15 cellular contexts compared by ENCODE assay signal in genomic region chr10:98408799-98409198, GRCh38.
"Had no signal": no experiment of that assay in that cellular context is flagged by ENCODE, and none has a peak within 500 bp of the region (broad histone marks: within the 10 kb centered on the region; RNA-seq: fewer than 3 reads in every experiment).

No MANE protein-coding gene starts in this region.

- H3K4me1 ChIP-seq: ascending aorta, breast epithelium, pancreas had no signal

- H3K4me1 Mint-ChIP-seq: activated naive CD4-positive, alpha-beta T cell treated with anti-CD3 and anti-CD28 coated beads, Interleukin-2, amount 10 ng/mL, durations not matched to agents 7 days and 5 days; endodermal cell had no signal

- H3K4me3 Mint-ChIP-seq: activated CD8-positive, alpha-beta memory T cell treated with anti-CD3 and anti-CD28 coated beads, Interleukin-2, amount 10 ng/mL, durations not matched to agents 7 days and 5 days; activated naive CD4-positive, alpha-beta T cell treated with anti-CD3 and anti-CD28 coated beads, Interleukin-2, amount 10 ng/mL, durations not matched to agents 7 days and 5 days; endodermal cell; naive thymus-derived CD8-positive, alpha-beta T cell had no signal

- H3K36me3 ChIP-seq: breast epithelium, pancreas had no signal

- H3K4me3 ChIP-seq: ascending aorta, breast epithelium, heart left ventricle, pancreas had no signal

- H3K27me3 ChIP-seq: ascending aorta, breast epithelium, heart left ventricle, pancreas had no signal

- H3K9me3 ChIP-seq: ascending aorta, breast epithelium, heart left ventricle, pancreas had no signal

- H3K27ac ChIP-seq: ascending aorta, heart left ventricle, pancreas had no signal

- H3K27ac Mint-ChIP-seq: activated CD8-positive, alpha-beta memory T cell treated with anti-CD3 and anti-CD28 coated beads, Interleukin-2, amount 10 ng/mL, durations not matched to agents 7 days and 5 days; activated naive CD4-positive, alpha-beta T cell treated with anti-CD3 and anti-CD28 coated beads, Interleukin-2, amount 10 ng/mL, durations not matched to agents 7 days and 5 days; activated T-helper 2 cell treated with anti-CD3 and anti-CD28 coated beads, Interferon-gamma antibody, Interleukin-2, Interleukin-4, amounts not matched to agents 10 μg/mL and 5 μg/mL and 100 μg/mL, durations not matched to agents 14 hours and 24 hours and 36 hours; endodermal cell had no signal

- H3K9me3 Mint-ChIP-seq: activated naive CD4-positive, alpha-beta T cell treated with anti-CD3 and anti-CD28 coated beads, Interleukin-2, amount 10 ng/mL, durations not matched to agents 7 days and 5 days; activated T-helper 2 cell treated with anti-CD3 and anti-CD28 coated beads, Interferon-gamma antibody, Interleukin-2, Interleukin-4, amounts not matched to agents 10 μg/mL and 5 μg/mL and 100 μg/mL, durations not matched to agents 14 hours and 24 hours and 36 hours; endodermal cell; naive thymus-derived CD8-positive, alpha-beta T cell had no signal

- H3K27me3 Mint-ChIP-seq: activated CD8-positive, alpha-beta memory T cell treated with anti-CD3 and anti-CD28 coated beads, Interleukin-2, amount 10 ng/mL, durations not matched to agents 7 days and 5 days; activated naive CD4-positive, alpha-beta T cell treated with anti-CD3 and anti-CD28 coated beads, Interleukin-2, amount 10 ng/mL, durations not matched to agents 7 days and 5 days; naive thymus-derived CD8-positive, alpha-beta T cell had no signal

- DNase-seq: activated CD4-positive, alpha-beta T cell treated with anti-CD3 and anti-CD28 coated beads for 1 hour; activated CD4-positive, alpha-beta T cell treated with anti-CD3 and anti-CD28 coated beads, Interleukin-2, amount 50 U/mL, for 4 hours; activated CD8-positive, alpha-beta memory T cell treated with anti-CD3 and anti-CD28 coated beads, Interleukin-2, amount 10 ng/mL, durations not matched to agents 7 days and 5 days; activated naive CD4-positive, alpha-beta T cell treated with anti-CD3 and anti-CD28 coated beads, Interleukin-2, amount 10 ng/mL, durations not matched to agents 7 days and 5 days; activated T-cell treated with anti-CD3 and anti-CD28 coated beads, Interleukin-2, amount 50 U/mL, for 1 hour; endodermal cell; heart left ventricle; pancreas; stimulated activated CD4-positive, alpha-beta T cell treated with anti-CD3 and anti-CD28 coated beads, Interleukin-12 subunit alpha, Interleukin-12 subunit beta, amount 100 ng/mL, for 4 hours; stimulated activated CD4-positive, alpha-beta T cell treated with anti-CD3 and anti-CD28 coated beads, Interleukin-2, amount 100 ng/mL, for 24 hours; T1000 had no signal

- ATAC-seq: activated CD8-positive, alpha-beta memory T cell treated with anti-CD3 and anti-CD28 coated beads, Interleukin-2, amount 10 ng/mL, durations not matched to agents 7 days and 5 days; heart left ventricle; naive thymus-derived CD8-positive, alpha-beta T cell had no signal

- H3K36me3 Mint-ChIP-seq: activated CD8-positive, alpha-beta memory T cell treated with anti-CD3 and anti-CD28 coated beads, Interleukin-2, amount 10 ng/mL, durations not matched to agents 7 days and 5 days; activated naive CD4-positive, alpha-beta T cell treated with anti-CD3 and anti-CD28 coated beads, Interleukin-2, amount 10 ng/mL, durations not matched to agents 7 days and 5 days had no signal
